Comparison of ENCODE assay signal across 15 cellular contexts in genomic region chr14:38737657-38738056, GRCh38.
"Had no signal": no experiment of that assay in that cellular context is flagged by ENCODE, and none has a peak within 500 bp of the region (broad histone marks: within the 10 kb centered on the region; RNA-seq: fewer than 3 reads in every experiment).

No MANE protein-coding gene starts in this region.

- H3K36me3 ChIP-seq: ascending aorta, colonic mucosa, lower lobe of right lung, pancreas, tibial nerve, WERI-Rb-1 had no signal

- H3K9me3 ChIP-seq: ascending aorta, colonic mucosa, lower lobe of right lung, pancreas had no signal

- FAIRE-seq: pancreas had no signal

- H3K27me3 ChIP-seq: ascending aorta, colonic mucosa, pancreas, tibial nerve had no signal

- H3K4me3 ChIP-seq: ascending aorta, colonic mucosa, lower lobe of right lung, pancreas, SK-N-MC, tibial nerve had no signal

- ATAC-seq: activated CD8-positive, alpha-beta T cell treated with anti-CD3 and anti-CD28 coated beads for 36 hours; activated naive CD8-positive, alpha-beta T cell treated with anti-CD3 and anti-CD28 coated beads, Interleukin-2, amount 50 U/mL, for 24 hours; lower lobe of right lung; natural killer cell; T-cell had no signal

- H3K27ac ChIP-seq: ascending aorta, colonic mucosa, epithelial cell of prostate, lower lobe of right lung, pancreas, SK-N-MC, WERI-Rb-1 had no signal

- DNase-seq: activated CD4-positive, alpha-beta T cell treated with anti-CD3 and anti-CD28 coated beads for 4 hours; activated CD8-positive, alpha-beta memory T cell treated with anti-CD3 and anti-CD28 coated beads, Interleukin-2, amount 50 U/mL, for 4 hours; activated CD8-positive, alpha-beta T cell treated with anti-CD3 and anti-CD28 coated beads for 36 hours; activated naive CD8-positive, alpha-beta T cell treated with anti-CD3 and anti-CD28 coated beads, Interleukin-2, amount 50 U/mL, for 24 hours; colonic mucosa; effector CD8-positive, alpha-beta T cell; lower lobe of right lung; natural killer cell; pancreas; T-cell; WERI-Rb-1 had no signal

- H3K4me1 ChIP-seq: ascending aorta, colonic mucosa, lower lobe of right lung, pancreas had no signal
